Comparison of ENCODE assay signal across 8 cellular contexts in the genomic region with DNA sequence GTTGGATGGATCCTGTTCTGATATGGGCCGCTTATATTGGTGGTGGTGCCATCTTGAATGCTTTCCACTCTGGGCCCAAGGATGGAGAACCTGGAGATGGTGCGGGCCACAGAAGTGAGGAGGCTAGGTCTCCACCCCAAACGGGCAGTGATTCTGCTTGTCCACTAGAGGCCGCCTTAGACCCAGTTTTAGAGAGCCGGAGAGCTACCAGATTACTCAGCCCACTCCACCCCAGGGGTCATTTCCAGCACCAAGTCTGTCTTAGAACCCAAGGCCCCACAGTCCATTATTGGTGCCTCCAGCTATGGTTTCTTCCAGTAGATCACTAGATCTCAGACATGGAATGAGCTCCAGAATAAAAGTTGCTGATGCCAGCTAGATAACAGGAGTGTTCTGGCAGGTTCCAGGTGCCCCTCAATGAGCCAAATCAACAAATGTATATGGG. TPM values are rescaled to one million over a fixed set of nuclear protein-coding genes. Genes with fewer than 3 reads are reported as not detected.
DNase-seq lines count a peak whose midpoint lies in the region; ATAC-seq and TF ChIP-seq lines count a peak whose summit lies in the region.

No MANE protein-coding gene starts in this region.

- no peak overlapping the region for H3K27ac ChIP-seq in CD4-positive, CD25-positive, alpha-beta regulatory T cell (ENCODE audit: insufficient read depth, low read length, poor library complexity, severe bottlenecking)
- peak overlapping the region; percentile 87 for H3K27ac ChIP-seq in left ventricle myocardium inferior (replicated peaks)

- peak; percentile 59 to 73 (median 71) for DNase-seq in CD4-positive, CD25-positive, alpha-beta regulatory T cell
- DNase-seq in T follicular helper cell (ENCODE audit: low read depth) (peak; percentile 52), amniotic stem cell (lab: John Stamatoyannopoulos, UW) (peak; percentile 70), left ventricle myocardium inferior (peak; percentile 58), renal cortical epithelial cell (ENCODE audit: low read depth) (peak; percentile 68)

- peaks cover 7% of the 10 kb centered on the region for H3K4me1 ChIP-seq in CD4-positive, CD25-positive, alpha-beta regulatory T cell (ENCODE audit: control insufficient read depth, insufficient read depth, low read length, poor library complexity, severe bottlenecking)
- H3K4me1 ChIP-seq in left ventricle myocardium inferior = peaks cover 32% of the 10 kb centered on the region

- H3K27me3 Mint-ChIP-seq in CD4-positive, CD25-positive, alpha-beta regulatory T cell = peaks cover 10% of the 10 kb centered on the region

- no peaks in the 10 kb centered on the region for H3K9me3 Mint-ChIP-seq in CD4-positive, CD25-positive, alpha-beta regulatory T cell

- H3K36me3 ChIP-seq in CD4-positive, CD25-positive, alpha-beta regulatory T cell (ENCODE audit: control insufficient read depth, insufficient read depth, low read length) = no peaks in the 10 kb centered on the region
- H3K36me3 ChIP-seq in left ventricle myocardium inferior = no peaks in the 10 kb centered on the region

- no peak overlapping the region for H3K4me3 ChIP-seq in CD4-positive, CD25-positive, alpha-beta regulatory T cell (ENCODE audit: low read depth, low read length)
- no peak overlapping the region for H3K4me3 ChIP-seq in left ventricle myocardium inferior

- peaks cover 0 to 8% (median 7%) of the 10 kb centered on the region in 4 donors for H3K4me1 Mint-ChIP-seq in CD4-positive, CD25-positive, alpha-beta regulatory T cell

- peak overlapping the region in 1 of 4 donors; percentile 80 for H3K4me3 Mint-ChIP-seq in CD4-positive, CD25-positive, alpha-beta regulatory T cell

- H3K9me3 ChIP-seq in CD4-positive, CD25-positive, alpha-beta regulatory T cell (ENCODE audit: control insufficient read depth in 2 of 2, low read length in 2 of 2) = no peaks in the 10 kb centered on the region
- H3K9me3 ChIP-seq in left ventricle myocardium inferior (replicated peaks) = no peaks in the 10 kb centered on the region

- intact Hi-C loops in left ventricle myocardium inferior (cut with micrococcal nuclease) = loop anchor here (2.0 to 5.0 kb wide), 2 partner anchors 55 to 196 kb away; no protein-coding TSS in a partner anchor

- TF ChIP-seq CTCF in LNCAP (IDR thresholded peaks at IDR 0.05) (peak; percentile 81), left ventricle myocardium inferior (IDR thresholded peaks at IDR 0.05; ENCODE audit: borderline replicate concordance) (peak; percentile 89)

- peak overlapping the region in 1 of 3 donors; percentile 36 for H3K27ac Mint-ChIP-seq in CD4-positive, CD25-positive, alpha-beta regulatory T cell

- no peaks in the 10 kb centered on the region for H3K27me3 ChIP-seq in CD4-positive, CD25-positive, alpha-beta regulatory T cell (ENCODE audit: control insufficient read depth, insufficient read depth, low read length)
- H3K27me3 ChIP-seq in left ventricle myocardium inferior (ENCODE audit: low read depth) = peaks cover 5% of the 10 kb centered on the region

- ATAC-seq in CD4-positive, CD25-positive, alpha-beta regulatory T cell (ENCODE audit: low read depth in 2 of 2) = peak; percentile 85 to 87
- ATAC-seq in GM19438 (IDR thresholded peaks at IDR 0.05; ENCODE audit: low read depth, unreplicated experiment) (peak; percentile 84), GM19455 (IDR thresholded peaks at IDR 0.05; ENCODE audit: unreplicated experiment) (no peak)

- no peaks in the 10 kb centered on the region for H3K36me3 Mint-ChIP-seq in CD4-positive, CD25-positive, alpha-beta regulatory T cell

RNA-seq across cellular contexts. Expression of a gene that starts 11.8 kb away (rescaled TPM):
- total RNA-seq in CD4-positive, CD25-positive, alpha-beta regulatory T cell = 58.8 TPM
- 1 to 10 TPM; 4.3 to 5.3 (median 4.7) TPM for polyA plus RNA-seq in CD4-positive, CD25-positive, alpha-beta regulatory T cell
- 12.5 TPM for total RNA-seq in left ventricle myocardium inferior
- total RNA-seq in renal cortical epithelial cell = 20.3 and 21.1 TPM in 2 replicates

RNA-seq across cellular contexts. Expression of a gene that starts 24.8 kb away (rescaled TPM):
- 0.35 TPM for total RNA-seq in CD4-positive, CD25-positive, alpha-beta regulatory T cell
- not detected for polyA plus RNA-seq in CD4-positive, CD25-positive, alpha-beta regulatory T cell
- total RNA-seq in left ventricle myocardium inferior (4.9 TPM), renal cortical epithelial cell (238 and 1,509 TPM in 2 replicates)

Comparison
In these comparisons a context has a peak if more than half of its experiments do, and no peak if none do; other contexts are left out.
1. RNA of a gene that starts 24.8 kb away (total RNA-seq): 238 to 1,509 TPM in renal cortical epithelial cell; 4.9 TPM in left ventricle myocardium inferior (single experiment) and 0.35 TPM in CD4-positive, CD25-positive, alpha-beta regulatory T cell (single experiment); every median in the first group is over 10 times any median in the second.
2. Peak in every context shown above with its lines, with median percentiles within 50 percentile points of each other: DNase-seq.